In the genomic region with DNA sequence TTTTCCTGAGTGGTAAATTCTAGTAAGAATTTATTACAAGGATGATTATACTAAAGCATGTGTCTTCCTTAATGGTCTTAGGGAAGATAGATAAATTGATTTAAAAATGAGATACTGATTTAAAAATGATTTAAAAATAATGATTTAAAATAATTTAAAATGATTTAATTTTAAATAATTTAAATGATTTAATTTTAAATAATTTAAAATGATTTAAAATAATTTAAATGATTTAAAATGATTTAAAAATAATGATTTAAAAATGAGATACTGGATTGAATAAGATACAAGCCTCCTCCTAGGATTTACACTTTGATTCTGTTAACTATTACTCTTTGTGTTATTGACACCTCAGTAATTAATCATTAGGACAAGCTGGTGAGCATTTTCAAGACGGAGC, we compare ENCODE assay signal across 1 cellular context.
TF ChIP-seq lines count a peak whose summit lies in the region.

No MANE protein-coding gene starts in this region.

TF ChIP-seq in WTC11, 78 proteins besides CTCF, POLR2A, EP300 and RAD21 (continued from another document):
- TF ChIP-seq, protein P1, sequence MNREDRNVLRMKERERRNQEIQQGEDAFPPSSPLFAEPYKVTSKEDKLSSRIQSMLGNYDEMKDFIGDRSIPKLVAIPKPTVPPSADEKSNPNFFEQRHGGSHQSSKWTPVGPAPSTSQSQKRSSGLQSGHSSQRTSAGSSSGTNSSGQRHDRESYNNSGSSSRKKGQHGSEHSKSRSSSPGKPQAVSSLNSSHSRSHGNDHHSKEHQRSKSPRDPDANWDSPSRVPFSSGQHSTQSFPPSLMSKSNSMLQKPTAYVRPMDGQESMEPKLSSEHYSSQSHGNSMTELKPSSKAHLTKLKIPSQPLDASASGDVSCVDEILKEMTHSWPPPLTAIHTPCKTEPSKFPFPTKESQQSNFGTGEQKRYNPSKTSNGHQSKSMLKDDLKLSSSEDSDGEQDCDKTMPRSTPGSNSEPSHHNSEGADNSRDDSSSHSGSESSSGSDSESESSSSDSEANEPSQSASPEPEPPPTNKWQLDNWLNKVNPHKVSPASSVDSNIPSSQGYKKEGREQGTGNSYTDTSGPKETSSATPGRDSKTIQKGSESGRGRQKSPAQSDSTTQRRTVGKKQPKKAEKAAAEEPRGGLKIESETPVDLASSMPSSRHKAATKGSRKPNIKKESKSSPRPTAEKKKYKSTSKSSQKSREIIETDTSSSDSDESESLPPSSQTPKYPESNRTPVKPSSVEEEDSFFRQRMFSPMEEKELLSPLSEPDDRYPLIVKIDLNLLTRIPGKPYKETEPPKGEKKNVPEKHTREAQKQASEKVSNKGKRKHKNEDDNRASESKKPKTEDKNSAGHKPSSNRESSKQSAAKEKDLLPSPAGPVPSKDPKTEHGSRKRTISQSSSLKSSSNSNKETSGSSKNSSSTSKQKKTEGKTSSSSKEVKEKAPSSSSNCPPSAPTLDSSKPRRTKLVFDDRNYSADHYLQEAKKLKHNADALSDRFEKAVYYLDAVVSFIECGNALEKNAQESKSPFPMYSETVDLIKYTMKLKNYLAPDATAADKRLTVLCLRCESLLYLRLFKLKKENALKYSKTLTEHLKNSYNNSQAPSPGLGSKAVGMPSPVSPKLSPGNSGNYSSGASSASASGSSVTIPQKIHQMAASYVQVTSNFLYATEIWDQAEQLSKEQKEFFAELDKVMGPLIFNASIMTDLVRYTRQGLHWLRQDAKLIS (CRISPR knock-in tag; IDR thresholded peaks at IDR 0.05; ENCODE audit: borderline replicate concordance): no peak
- TF ChIP-seq ZBTB21 (CRISPR knock-in tag; IDR thresholded peaks at IDR 0.05; ENCODE audit: borderline replicate concordance) (no peak), ZNF416 (CRISPR knock-in tag; IDR thresholded peaks at IDR 0.05) (no peak), HMGA2 (CRISPR knock-in tag; IDR thresholded peaks at IDR 0.05) (peak; percentile 100)
